In the genomic region with DNA sequence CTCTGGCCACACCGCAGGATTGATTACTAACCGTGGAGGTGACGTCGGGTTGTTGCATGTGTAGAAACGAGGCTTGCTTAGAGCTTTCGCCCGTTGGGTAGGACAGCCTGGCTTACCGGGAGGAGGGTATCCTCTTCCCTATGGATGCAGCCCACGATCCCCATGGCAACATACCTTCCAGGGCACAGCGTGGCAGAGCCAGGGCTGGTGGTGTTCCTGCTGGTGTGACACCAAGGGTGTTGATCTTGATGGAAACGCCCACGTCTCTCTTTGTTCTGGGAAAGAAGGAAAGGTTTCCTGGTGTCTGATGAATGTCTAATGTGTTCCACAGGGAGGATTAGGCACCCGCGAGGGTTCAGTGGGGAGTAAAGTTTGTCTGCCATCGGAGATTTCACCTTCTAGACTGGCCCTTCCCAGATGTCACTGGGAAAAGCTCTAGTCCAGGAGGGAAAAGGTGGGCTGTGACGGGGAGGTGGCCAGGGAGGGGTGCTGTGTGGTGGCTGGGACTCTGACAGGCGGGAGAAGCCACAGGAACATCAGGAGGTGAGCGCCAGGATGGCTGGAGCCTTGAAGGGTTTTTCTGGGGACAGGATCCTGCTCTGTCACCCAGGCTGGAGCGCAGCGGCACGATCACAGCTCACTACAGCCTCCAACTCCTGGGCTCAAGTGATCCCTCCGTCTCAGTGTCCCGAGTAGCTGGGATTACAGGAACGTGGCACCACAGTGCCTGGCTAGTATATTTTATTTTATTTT, we compare ENCODE assay signal across 15 cellular contexts.
"Had no signal": no experiment of that assay in that cellular context is flagged by ENCODE, and none has a peak within 500 bp of the region (broad histone marks: within the 10 kb centered on the region; RNA-seq: fewer than 3 reads in every experiment).

No MANE protein-coding gene starts in this region.

- H3K4me3 Mint-ChIP-seq: activated naive CD8-positive, alpha-beta T cell treated with anti-CD3 and anti-CD28 coated beads, Interleukin-2, amount 50 U/mL, for 24 hours; activated T-helper 1 cell treated with anti-CD3 and anti-CD28 coated beads, Interleukin-12 subunit alpha, Interleukin-12 subunit beta, Interleukin-2, Interleukin-4 antibody, amounts not matched to agents 30 ng/mL and 10 ng/mL and 1 ng/mL, durations not matched to agents 14 hours and 24 hours and 36 hours; natural killer cell treated with Interleukin-12 subunit alpha and Interleukin-12 subunit beta and Interleukin-15 and Interleukin-18, amount 100 ng/mL, for 72 hours had no signal

- H3K27me3 ChIP-seq: colonic mucosa, SJSA1, tibial artery had no signal

- DNase-seq: activated CD4-positive, alpha-beta T cell treated with anti-CD3 and anti-CD28 coated beads, Interleukin-2, amount 50 U/mL, for 48 hours; activated CD4-positive, CD25-positive, alpha-beta regulatory T cell treated with anti-CD3 and anti-CD28 coated beads, Interleukin-2, amount 50 U/mL, for 72 hours; activated naive CD4-positive, alpha-beta T cell; activated naive CD8-positive, alpha-beta T cell treated with anti-CD3 and anti-CD28 coated beads, Interleukin-2, amount 50 U/mL, for 24 hours; colonic mucosa; effector CD4-positive, alpha-beta T cell; left colon; mammary epithelial cell; stimulated activated CD4-positive, alpha-beta T cell treated with anti-CD3 and anti-CD28 coated beads, Interleukin-15, amount 100 ng/mL, for 24 hours; stimulated activated CD4-positive, alpha-beta T cell treated with anti-CD3 and anti-CD28 coated beads, Interleukin-4, amount 100 ng/mL, for 4 hours; SW 1271 had no signal

- H3K36me3 Mint-ChIP-seq: natural killer cell treated with Interleukin-12 subunit alpha and Interleukin-12 subunit beta and Interleukin-15 and Interleukin-18, amount 100 ng/mL, for 72 hours had no signal

- ATAC-seq: activated naive CD8-positive, alpha-beta T cell treated with anti-CD3 and anti-CD28 coated beads, Interleukin-2, amount 50 U/mL, for 24 hours; left colon; natural killer cell treated with Interleukin-12 subunit alpha and Interleukin-12 subunit beta and Interleukin-15 and Interleukin-18, amount 100 ng/mL, for 72 hours had no signal

- H3K4me3 ChIP-seq: colonic mucosa, SJSA1, tibial artery had no signal

- H3K9me3 ChIP-seq: colonic mucosa, SJSA1, tibial artery had no signal

- H3K9me3 Mint-ChIP-seq: activated naive CD8-positive, alpha-beta T cell treated with anti-CD3 and anti-CD28 coated beads, Interleukin-2, amount 50 U/mL, for 24 hours; activated T-helper 1 cell treated with anti-CD3 and anti-CD28 coated beads, Interleukin-12 subunit alpha, Interleukin-12 subunit beta, Interleukin-2, Interleukin-4 antibody, amounts not matched to agents 30 ng/mL and 10 ng/mL and 1 ng/mL, durations not matched to agents 14 hours and 24 hours and 36 hours; natural killer cell treated with Interleukin-12 subunit alpha and Interleukin-12 subunit beta and Interleukin-15 and Interleukin-18, amount 100 ng/mL, for 72 hours had no signal

- H3K4me1 ChIP-seq: colonic mucosa had no signal

- H3K27ac Mint-ChIP-seq: activated naive CD8-positive, alpha-beta T cell treated with anti-CD3 and anti-CD28 coated beads, Interleukin-2, amount 50 U/mL, for 24 hours; activated T-helper 1 cell treated with anti-CD3 and anti-CD28 coated beads, Interleukin-12 subunit alpha, Interleukin-12 subunit beta, Interleukin-2, Interleukin-4 antibody, amounts not matched to agents 30 ng/mL and 10 ng/mL and 1 ng/mL, durations not matched to agents 14 hours and 24 hours and 36 hours; natural killer cell treated with Interleukin-12 subunit alpha and Interleukin-12 subunit beta and Interleukin-15 and Interleukin-18, amount 100 ng/mL, for 72 hours had no signal

- H3K36me3 ChIP-seq: colonic mucosa had no signal

- H3K27me3 Mint-ChIP-seq: activated naive CD8-positive, alpha-beta T cell treated with anti-CD3 and anti-CD28 coated beads, Interleukin-2, amount 50 U/mL, for 24 hours; natural killer cell treated with Interleukin-12 subunit alpha and Interleukin-12 subunit beta and Interleukin-15 and Interleukin-18, amount 100 ng/mL, for 72 hours had no signal

- H3K27ac ChIP-seq: colonic mucosa, SJSA1, tibial artery had no signal
